ENCODE assay signal across 8 cellular contexts in genomic region chr3:4988815-4989648, GRCh38. TPM values are rescaled to one million over a fixed set of nuclear protein-coding genes. Genes with fewer than 3 reads are reported as not detected.
DNase-seq lines count a peak whose midpoint lies in the region; ATAC-seq and TF ChIP-seq lines count a peak whose summit lies in the region.

No MANE protein-coding gene starts in this region.

- H3K36me3 ChIP-seq in esophagus (ENCODE audit: control insufficient read depth in 2 of 2, insufficient read depth in 2 of 2, low read length in 1 of 2), result no peaks in the 10 kb centered on the region
- H3K36me3 ChIP-seq in osteoblast (ENCODE audit: insufficient read depth, low read length), result peaks cover 10% of the 10 kb centered on the region

- H3K4me1 ChIP-seq in esophagus (ENCODE audit: control insufficient read depth in 2 of 2, insufficient read depth in 2 of 2, low read length in 1 of 2) (peaks cover 3 to 15% of the 10 kb centered on the region in 2 donors), osteoblast (ENCODE audit: insufficient read depth, low read length) (peaks cover 47% of the 10 kb centered on the region)

- peak; percentile 57 for DNase-seq in NCI-H69 (lab: John Stamatoyannopoulos, UW)
- no peak for DNase-seq in osteoblast (ENCODE audit: insufficient read length, low spot score, missing footprints)
- no peak for DNase-seq in AML-193 (lab: John Stamatoyannopoulos, UW)
- DNase-seq in DMS79 treated with DMSO at 0.1 percent for 48 hours (lab: John Stamatoyannopoulos, UW), result no peak
- DNase-seq in dorsolateral prefrontal cortex, result no peak

- no peak for ATAC-seq in HG02840 (IDR thresholded peaks at IDR 0.05; ENCODE audit: low FRiP score, unreplicated experiment)

- no peak overlapping the region for H3K4me3 ChIP-seq in esophagus (ENCODE audit: low read depth in 1 of 2, low read length in 2 of 2)
- no peak overlapping the region for H3K4me3 ChIP-seq in osteoblast (ENCODE audit: insufficient read depth, low read length)
- no peak overlapping the region for H3K4me3 ChIP-seq in dorsolateral prefrontal cortex

- TF ChIP-seq CTCF in C4-2B (conservative IDR thresholded peaks at IDR 0.05), result no peak
- TF ChIP-seq CTCF in osteoblast (IDR thresholded peaks at IDR 0.05; ENCODE audit: extremely low read depth, low read depth, low read length), result no peak
- TF ChIP-seq CTCF in dorsolateral prefrontal cortex (IDR thresholded peaks at IDR 0.05 in 54 of 56, conservative IDR thresholded peaks at IDR 0.05 in 2 of 56; ENCODE audit: low read depth in 1 of 56, partially characterized antibody in 56 of 56), result no peak

- intact Hi-C loops in dorsolateral prefrontal cortex (cut with DNase I), result loop anchor here in 1 of 2 donors (5.0 kb wide), 1 partner anchor 33 kb away; no protein-coding TSS in a partner anchor

- H3K4me2 ChIP-seq in osteoblast (ENCODE audit: insufficient read depth, low read length), result no peak overlapping the region

- no peaks in the 10 kb centered on the region for H3K9me3 ChIP-seq in esophagus (ENCODE audit: control insufficient read depth in 2 of 2, insufficient read depth in 1 of 2, low read depth in 1 of 2, low read length in 1 of 2)
- no peaks in the 10 kb centered on the region for H3K9me3 ChIP-seq in osteoblast (ENCODE audit: low read depth, low read length)

- no peaks in the 10 kb centered on the region for H3K27me3 ChIP-seq in esophagus (ENCODE audit: control insufficient read depth in 1 of 2, insufficient read depth in 2 of 2, low read length in 2 of 2)
- H3K27me3 ChIP-seq in osteoblast (ENCODE audit: insufficient read depth, low read length), result no peaks in the 10 kb centered on the region
- H3K27me3 ChIP-seq in dorsolateral prefrontal cortex, result no peaks in the 10 kb centered on the region

- H4K20me1 ChIP-seq in osteoblast (ENCODE audit: insufficient read depth, low read length), result no peaks in the 10 kb centered on the region

- 51 to 58% methylated on average over 14 of the region's 14 CpGs for WGBS in esophagus, 2 donors

- H3K27ac ChIP-seq in C4-2B, result peak overlapping the region; percentile 35
- peak overlapping the region; percentile 72 to 79 for H3K27ac ChIP-seq in esophagus (ENCODE audit: low read depth in 2 of 2, low read length in 1 of 2)
- peak overlapping the region; percentile 60 for H3K27ac ChIP-seq in osteoblast (ENCODE audit: low read depth, low read length)
- H3K27ac ChIP-seq in dorsolateral prefrontal cortex, result peak overlapping the region in 19 of 59 donors; percentile 2 to 63 (median 41)

- H3K79me2 ChIP-seq in osteoblast (ENCODE audit: insufficient read depth, low read length), result peaks cover 6% of the 10 kb centered on the region

- H2AFZ ChIP-seq in osteoblast (ENCODE audit: low read length), result peak overlapping the region; percentile 71

RNA-seq across cellular contexts. Expression of gene BHLHE40, which starts 9.8 kb away (rescaled TPM):
- polyA plus RNA-seq in esophagus, result 100 to 1,000 TPM in 1 of 2 donors, 10 to 100 TPM in 1; 84.0 to 185 TPM
- total RNA-seq in osteoblast (70.2 and 71.9 TPM in 2 replicates), dorsolateral prefrontal cortex (100 to 1,000 TPM in 42 of 120 experiments, 10 to 100 TPM in 78; 45.4 to 207 (median 91.5) TPM)
